ENCODE assay signal across 3 cellular contexts in genomic region chr12:56484566-56484965, GRCh38.
A peak's percentile ranks its signal among the peaks of the same experiment; 100 is the strongest.
TF ChIP-seq lines count a peak whose summit lies in the region.

No MANE protein-coding gene starts in this region.

TF ChIP-seq in liver, 16 proteins besides CTCF, POLR2A, EP300 and RAD21:
- TF ChIP-seq FOXA1 (IDR thresholded peaks at IDR 0.05) = no peak
- TF ChIP-seq MAX (IDR thresholded peaks at IDR 0.05) = no peak
- no peak for TF ChIP-seq HNF4A (conservative IDR thresholded peaks at IDR 0.05)

TF ChIP-seq in HepG2, 621 proteins besides CTCF, POLR2A, EP300 and RAD21:
- no peak for TF ChIP-seq ZNF318 (CRISPR knock-in tag; IDR thresholded peaks at IDR 0.05)
- TF ChIP-seq XRCC5 (optimal IDR thresholded peaks at IDR 0.05; ENCODE audit: low read length) = no peak

TF ChIP-seq in HEK293, 187 proteins besides CTCF, POLR2A, EP300 and RAD21:
- TF ChIP-seq ZNF548 (tag by site-specific recombination; IDR thresholded peaks at IDR 0.05) = no peak
- TF ChIP-seq ZNF16 (tag by site-specific recombination; IDR thresholded peaks at IDR 0.05; ENCODE audit: low read depth) = no peak
- TF ChIP-seq ZNF311 (tag by site-specific recombination; IDR thresholded peaks at IDR 0.05; ENCODE audit: borderline replicate concordance) = no peak
- TF ChIP-seq ZNF488 (tag by site-specific recombination; IDR thresholded peaks at IDR 0.05) = no peak
- TF ChIP-seq ZNF211 (tag by site-specific recombination; IDR thresholded peaks at IDR 0.05; ENCODE audit: low read depth) = no peak
- TF ChIP-seq ZNF133 (tag by site-specific recombination; IDR thresholded peaks at IDR 0.05) = peak; percentile 91
- TF ChIP-seq, protein P1, sequence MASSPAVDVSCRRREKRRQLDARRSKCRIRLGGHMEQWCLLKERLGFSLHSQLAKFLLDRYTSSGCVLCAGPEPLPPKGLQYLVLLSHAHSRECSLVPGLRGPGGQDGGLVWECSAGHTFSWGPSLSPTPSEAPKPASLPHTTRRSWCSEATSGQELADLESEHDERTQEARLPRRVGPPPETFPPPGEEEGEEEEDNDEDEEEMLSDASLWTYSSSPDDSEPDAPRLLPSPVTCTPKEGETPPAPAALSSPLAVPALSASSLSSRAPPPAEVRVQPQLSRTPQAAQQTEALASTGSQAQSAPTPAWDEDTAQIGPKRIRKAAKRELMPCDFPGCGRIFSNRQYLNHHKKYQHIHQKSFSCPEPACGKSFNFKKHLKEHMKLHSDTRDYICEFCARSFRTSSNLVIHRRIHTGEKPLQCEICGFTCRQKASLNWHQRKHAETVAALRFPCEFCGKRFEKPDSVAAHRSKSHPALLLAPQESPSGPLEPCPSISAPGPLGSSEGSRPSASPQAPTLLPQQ (tag by site-specific recombination; IDR thresholded peaks at IDR 0.05) = no peak
- no peak for TF ChIP-seq YY2 (tag by site-specific recombination; IDR thresholded peaks at IDR 0.05)
